27 cellular contexts compared by ENCODE assay signal in the genomic region with DNA sequence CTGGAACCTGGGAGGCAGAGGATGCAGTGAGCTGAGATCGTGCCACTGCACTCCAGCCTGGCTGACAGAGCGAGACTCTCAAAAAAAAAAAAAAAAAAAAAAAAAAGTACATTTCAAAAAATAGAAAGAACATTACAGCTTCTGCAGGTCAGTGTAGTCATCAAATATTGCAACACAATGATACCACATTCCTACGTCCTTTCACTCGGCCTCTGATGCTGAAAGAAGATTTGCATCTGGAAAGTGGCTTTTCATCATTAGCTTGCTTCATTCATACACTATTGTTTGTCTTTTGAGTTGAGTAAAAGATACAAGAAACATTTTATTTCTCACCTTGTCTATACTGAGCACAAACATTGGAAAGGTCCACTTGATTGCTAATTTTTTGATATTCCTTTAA. TPM values are rescaled to one million over a fixed set of nuclear protein-coding genes. Genes with fewer than 3 reads are reported as not detected.
DNase-seq lines count a peak whose midpoint lies in the region; TF ChIP-seq lines count a peak whose summit lies in the region.
"Had no signal": no experiment of that assay in that cellular context is flagged by ENCODE, and none has a peak within 500 bp of the region (broad histone marks: within the 10 kb centered on the region; RNA-seq: fewer than 3 reads in every experiment).

No MANE protein-coding gene starts in this region.

- DNase-seq in EL (peak; percentile 6), HL-60 (ENCODE audit: low read depth in 1 of 2, low spot score in 1 of 2) (peak; percentile 3 to 32), mammary epithelial cell (peak; percentile 6), nephron progenitor cell (no peak), right atrium auricular region (ENCODE audit: low spot score) (no peak)
- DNase-seq in activated T-cell treated with anti-CD3 and anti-CD28 coated beads, Interleukin-2, amount 50 U/mL, for 24 hours, result no peak
- no peak for DNase-seq in stimulated activated CD4-positive, alpha-beta T cell treated with anti-CD3 and anti-CD28 coated beads, Interleukin-4, amount 100 ng/mL, for 1 hour
- DNase-seq: activated CD4-positive, alpha-beta T cell treated with anti-CD3 and anti-CD28 coated beads for 1 hour; activated CD8-positive, alpha-beta T cell treated with anti-CD3 and anti-CD28 coated beads, Interleukin-2, amount 10 ng/mL, durations not matched to agents 7 days and 5 days; central memory CD4-positive, alpha-beta T cell; DMS79 treated with DMSO at 0.1 percent for 48 hours; glutamatergic neuron; kidney; midbrain; naive thymus-derived CD4-positive, alpha-beta T cell; NCI-H1417 treated with DMSO at 0.1 percent for 48 hours; NCI-H2107; NCI-H446; OCI-M1; SK-N-SH; small intestine; stimulated activated CD4-positive, alpha-beta T cell treated with anti-CD3 and anti-CD28 coated beads, Interleukin-2, amount 100 ng/mL, for 24 hours; T-helper 17 cell; transverse colon had no signal

- BruUV-seq in mammary epithelial cell (replicated peaks; lab: Mats Ljungman, UMichigan), result no TSS peak

- no peak overlapping the region for H3K9ac ChIP-seq in mammary epithelial cell (ENCODE audit: insufficient read depth, low read length)
- H3K9ac ChIP-seq: SK-N-SH had no signal

- H2AFZ ChIP-seq in mammary epithelial cell (ENCODE audit: low read depth, low read length), result no peak overlapping the region

- H3K4me3 ChIP-seq in HL-60 (replicated peaks; ENCODE audit: insufficient read depth, low read length), result no peak overlapping the region
- H3K4me3 ChIP-seq in mammary epithelial cell (replicated peaks in 1 of 3; ENCODE audit: insufficient read depth in 1 of 3, low read depth in 2 of 3, low read length in 3 of 3), result no peak overlapping the region
- H3K4me3 ChIP-seq in right atrium auricular region, result no peak overlapping the region
- H3K4me3 ChIP-seq: GM12878, transverse colon had no signal

- CTCF ChIA-PET in mammary epithelial cell (lab: Charles Lee; ENCODE audit: low non-redundant PET), result no interaction called here

- peaks cover 75% of the 10 kb centered on the region for H3K36me3 Mint-ChIP-seq in nephron progenitor cell (ENCODE audit: low read depth)
- peaks cover 88% of the 10 kb centered on the region for H3K36me3 Mint-ChIP-seq in activated T-cell treated with anti-CD3 and anti-CD28 coated beads, Interleukin-2, amount 50 U/mL, for 24 hours (ENCODE audit: low read depth)

- intact Hi-C loops in mammary epithelial cell (cut with micrococcal nuclease), result loop anchor here (2.0 kb wide), 1 partner anchor 60 kb away; the partner anchor contains the start of gene CPLANE1

- H3K4me1 ChIP-seq in mammary epithelial cell (ENCODE audit: insufficient read depth, low read length), result no peaks in the 10 kb centered on the region
- no peaks in the 10 kb centered on the region for H3K4me1 ChIP-seq in right atrium auricular region
- H3K4me1 ChIP-seq: transverse colon had no signal

- H3K4me3 Mint-ChIP-seq in nephron progenitor cell, result no peak overlapping the region
- H3K4me3 Mint-ChIP-seq in activated T-cell treated with anti-CD3 and anti-CD28 coated beads, Interleukin-2, amount 50 U/mL, for 24 hours, result no peak overlapping the region
- H3K4me3 Mint-ChIP-seq: activated CD8-positive, alpha-beta T cell treated with anti-CD3 and anti-CD28 coated beads, Interleukin-2, amount 10 ng/mL, durations not matched to agents 7 days and 5 days; naive thymus-derived CD4-positive, alpha-beta T cell; T-helper 17 cell had no signal

- H4K20me1 ChIP-seq in mammary epithelial cell (ENCODE audit: insufficient read depth, low read length), result no peaks in the 10 kb centered on the region

- H3K27ac Mint-ChIP-seq in nephron progenitor cell, result peak overlapping the region; percentile 42
- no peak overlapping the region for H3K27ac Mint-ChIP-seq in activated T-cell treated with anti-CD3 and anti-CD28 coated beads, Interleukin-2, amount 50 U/mL, for 24 hours
- H3K27ac Mint-ChIP-seq: activated CD8-positive, alpha-beta T cell treated with anti-CD3 and anti-CD28 coated beads, Interleukin-2, amount 10 ng/mL, durations not matched to agents 7 days and 5 days; activated naive CD4-positive, alpha-beta T cell treated with anti-CD3 and anti-CD28 coated beads, Interleukin-2, amount 50 U/mL, for 72 hours; naive thymus-derived CD4-positive, alpha-beta T cell; T-helper 17 cell had no signal

- no peaks in the 10 kb centered on the region for H3K4me1 Mint-ChIP-seq in nephron progenitor cell
- H3K4me1 Mint-ChIP-seq in activated T-cell treated with anti-CD3 and anti-CD28 coated beads, Interleukin-2, amount 50 U/mL, for 24 hours (ENCODE audit: low read depth), result no peaks in the 10 kb centered on the region
- H3K4me1 Mint-ChIP-seq: CD14-positive monocyte; naive thymus-derived CD4-positive, alpha-beta T cell; T-helper 17 cell had no signal

- dilution Hi-C loops in mammary epithelial cell (cut with HindIII; ENCODE audit: low sequenced_read_pairs), result no loop called here

- in situ Hi-C loops in mammary epithelial cell (cut with MboI; ENCODE audit: low sequenced_read_pairs in 2 of 2), result no loop called here

- TF ChIP-seq CTCF in HL-60 (IDR thresholded peaks at IDR 0.05; ENCODE audit: insufficient read depth, low read length), result no peak
- no peak for TF ChIP-seq CTCF in mammary epithelial cell (conservative IDR thresholded peaks at IDR 0.05 in 1 of 2, IDR thresholded peaks at IDR 0.05 in 1 of 2; ENCODE audit: extremely low read depth in 1 of 2, insufficient read depth in 1 of 2, low read depth in 1 of 2, low read length in 2 of 2)
- no peak for TF ChIP-seq CTCF in nephron progenitor cell (IDR thresholded peaks at IDR 0.05)
- no peak for TF ChIP-seq CTCF in right atrium auricular region (IDR thresholded peaks at IDR 0.05)

- no peaks in the 10 kb centered on the region for H3K27me3 Mint-ChIP-seq in nephron progenitor cell (ENCODE audit: low read depth, poor library complexity)
- no peaks in the 10 kb centered on the region for H3K27me3 Mint-ChIP-seq in activated T-cell treated with anti-CD3 and anti-CD28 coated beads, Interleukin-2, amount 50 U/mL, for 24 hours
- H3K27me3 Mint-ChIP-seq: naive thymus-derived CD4-positive, alpha-beta T cell; T-helper 17 cell had no signal

- H3K27ac ChIP-seq in HL-60 (replicated peaks) (no peak overlapping the region), mammary epithelial cell (ENCODE audit: insufficient read depth, low read depth, low read length) (no peak overlapping the region), right atrium auricular region (no peak overlapping the region)
- H3K27ac ChIP-seq: transverse colon had no signal

- no peak overlapping the region for H3K4me2 ChIP-seq in mammary epithelial cell (ENCODE audit: insufficient read depth, low read depth, low read length)
- H3K4me2 ChIP-seq: SK-N-SH had no signal

- WGBS in mammary epithelial cell (ENCODE audit: low coverage, missing lambda C conversion rate), result 100% methylated on average over 2 of the region's 4 CpGs

- H3K9me3 Mint-ChIP-seq in nephron progenitor cell, result no peaks in the 10 kb centered on the region
- H3K9me3 Mint-ChIP-seq in activated T-cell treated with anti-CD3 and anti-CD28 coated beads, Interleukin-2, amount 50 U/mL, for 24 hours, result no peaks in the 10 kb centered on the region
- H3K9me3 Mint-ChIP-seq: activated naive CD4-positive, alpha-beta T cell treated with anti-CD3 and anti-CD28 coated beads, Interleukin-2, amount 50 U/mL, for 72 hours; CD14-positive monocyte; naive thymus-derived CD4-positive, alpha-beta T cell had no signal

- H3K36me3 ChIP-seq in mammary epithelial cell (ENCODE audit: insufficient read depth, low read length) (peaks cover 31% of the 10 kb centered on the region), right atrium auricular region (peaks cover 88% of the 10 kb centered on the region)

- no peaks in the 10 kb centered on the region for H3K27me3 ChIP-seq in HL-60 (ENCODE audit: insufficient read depth, poor library complexity, severe bottlenecking)
- no peaks in the 10 kb centered on the region for H3K27me3 ChIP-seq in mammary epithelial cell (ENCODE audit: insufficient read depth, low read length)
- H3K27me3 ChIP-seq in right atrium auricular region, result no peaks in the 10 kb centered on the region
- H3K27me3 ChIP-seq: transverse colon had no signal

- no peaks in the 10 kb centered on the region for H3K79me2 ChIP-seq in mammary epithelial cell (ENCODE audit: insufficient read depth, low read length)

- no peaks in the 10 kb centered on the region for H3K9me3 ChIP-seq in mammary epithelial cell (replicated peaks; ENCODE audit: insufficient read depth, low read length)
- H3K9me3 ChIP-seq in right atrium auricular region, result no peaks in the 10 kb centered on the region
- H3K9me3 ChIP-seq: SK-N-SH, transverse colon had no signal

RNA-seq across cellular contexts. Expression of gene CPLANE1, which starts 59.6 kb away (rescaled TPM):
- total RNA-seq in mammary epithelial cell (10 to 100 TPM; 22.4 to 38.2 TPM), right atrium auricular region (10 to 100 TPM in 1 of 2 donors, 1 to 10 TPM in 1; 9.0 to 22.5 TPM)
- 4.6 TPM for polyA plus RNA-seq in mammary epithelial cell
- polyA minus RNA-seq in mammary epithelial cell, result 25.1 TPM

Comparison
In these comparisons a context has a peak if more than half of its experiments do, and no peak if none do; other contexts are left out.
1. DNase-seq: peak in EL (single experiment), HL-60 (2 of 2) and mammary epithelial cell (single experiment); none in nephron progenitor cell (single experiment), activated T-cell treated with anti-CD3 and anti-CD28 coated beads, Interleukin-2, amount 50 U/mL, for 24 hours (single experiment), right atrium auricular region (single experiment) and stimulated activated CD4-positive, alpha-beta T cell treated with anti-CD3 and anti-CD28 coated beads, Interleukin-4, amount 100 ng/mL, for 1 hour (single experiment).